Comparison of ENCODE assay signal across 11 cellular contexts in genomic region chr10:78331391-78331922, GRCh38.
A peak's percentile ranks its signal among the peaks of the same experiment; 100 is the strongest.
DNase-seq lines count a peak whose midpoint lies in the region; ATAC-seq and TF ChIP-seq lines count a peak whose summit lies in the region.
"Had no signal": no experiment of that assay in that cellular context is flagged by ENCODE, and none has a peak within 500 bp of the region (broad histone marks: within the 10 kb centered on the region; RNA-seq: fewer than 3 reads in every experiment).

No MANE protein-coding gene starts in this region.

- intact Hi-C loops in ascending aorta (cut with DNase I) (loop anchor here (1.0 kb wide), 1 partner anchor 28 kb away; no protein-coding TSS in a partner anchor), left ventricle myocardium superior (cut with micrococcal nuclease) (no loop called here), sigmoid colon (cut with DNase I) (loop anchor here (5.0 kb wide), 1 partner anchor 141 kb away; no protein-coding TSS in a partner anchor), thyroid gland (cut with DNase I) (no loop called here)

- peak overlapping the region; percentile 77 for H2AFZ ChIP-seq in GM23248

- H3K79me2 ChIP-seq in GM23248 (ENCODE audit: insufficient read depth) = no peaks in the 10 kb centered on the region

- H3K36me3 ChIP-seq in GM23248 (ENCODE audit: low read depth) (no peaks in the 10 kb centered on the region), ascending aorta (no peaks in the 10 kb centered on the region), sigmoid colon (no peaks in the 10 kb centered on the region), thyroid gland (no peaks in the 10 kb centered on the region)

- H3K9me3 ChIP-seq in GM23248 (ENCODE audit: low read depth) (no peaks in the 10 kb centered on the region), ascending aorta (peaks cover 0 to 9% of the 10 kb centered on the region in 2 donors), sigmoid colon (peaks cover 0 to 4% (median 0%) of the 10 kb centered on the region in 4 donors), thyroid gland (no peaks in the 10 kb centered on the region)

- ATAC-seq in left ventricle myocardium superior = peak; percentile 53
- no peak for ATAC-seq in HG03432 (IDR thresholded peaks at IDR 0.05; ENCODE audit: unreplicated experiment)
- ATAC-seq: K562, mucosa of descending colon had no signal

- H3K9me2 ChIP-seq in GM23248 (ENCODE audit: insufficient read depth) = no peaks in the 10 kb centered on the region

- in situ Hi-C loops in GM23248 (cut with MboI) = no loop called here

- H3K27me3 ChIP-seq in GM23248 (replicated peaks; ENCODE audit: insufficient read depth) (no peaks in the 10 kb centered on the region), ascending aorta (no peaks in the 10 kb centered on the region), sigmoid colon (no peaks in the 10 kb centered on the region), thyroid gland (no peaks in the 10 kb centered on the region)

- 10 to 21% methylated on average over 6 of the region's 6 CpGs for WGBS in GM23248 (ENCODE audit: low coverage in 1 of 2, low lambda C conversion rate in 2 of 2, missing lambda C conversion rate in 2 of 2), 2 experiments
- 74 to 75% methylated on average over 6 of the region's 6 CpGs for whole genome bisulfite sequencing in sigmoid colon, 2 donors
- 72 to 82% methylated on average over 6 of the region's 6 CpGs for WGBS in thyroid gland, 2 donors

- TF ChIP-seq EP300 in sigmoid colon (IDR thresholded peaks at IDR 0.05) = peak in 2 of 4 donors; percentile 22 to 25

- peaks cover 21% of the 10 kb centered on the region; the same call in 1 of the 2 replicates for H3F3A ChIP-seq in GM23248 (ENCODE audit: insufficient read depth)

- peak overlapping the region; percentile 75 for H3K4me2 ChIP-seq in GM23248 (ENCODE audit: unreplicated experiment)

- DNase-seq in GM23248 = peak; percentile 87
- DNase-seq in ascending aorta (ENCODE audit: low spot score in 2 of 2) = peak in 1 of 2 donors; percentile 65
- no peak for DNase-seq in left ventricle myocardium superior
- DNase-seq in sigmoid colon = peak; percentile 73
- no peak for DNase-seq in thyroid gland
- DNase-seq in cerebellar nuclear complex (lab: John Stamatoyannopoulos, UW) = no peak
- no peak for DNase-seq in iPS-NIHi7 (ENCODE audit: extremely low spot score)
- DNase-seq: mucosa of descending colon, NCI-H510A treated with DMSO at 0.1 percent for 48 hours had no signal

- TF ChIP-seq CTCF in ascending aorta (IDR thresholded peaks at IDR 0.05) (no peak), sigmoid colon (IDR thresholded peaks at IDR 0.05) (no peak), thyroid gland (IDR thresholded peaks at IDR 0.05) (no peak)

- no peaks in the 10 kb centered on the region for H4K20me1 ChIP-seq in GM23248 (ENCODE audit: insufficient read depth)

- TF ChIP-seq POLR2A in sigmoid colon (IDR thresholded peaks at IDR 0.05) (no peak), thyroid gland (IDR thresholded peaks at IDR 0.05) (no peak)

- H3K27ac ChIP-seq in GM23248 = peak overlapping the region; percentile 75
- peak overlapping the region; percentile 40 to 67 for H3K27ac ChIP-seq in ascending aorta
- H3K27ac ChIP-seq in sigmoid colon = peak overlapping the region; percentile 41 to 86 (median 82)
- H3K27ac ChIP-seq in thyroid gland = no peak overlapping the region

- H3K4me1 ChIP-seq in GM23248 (ENCODE audit: insufficient read depth) (peaks cover 29% of the 10 kb centered on the region), ascending aorta (peaks cover 6 to 34% of the 10 kb centered on the region in 2 donors), sigmoid colon (peaks cover 0 to 49% (median 48%) of the 10 kb centered on the region in 4 donors), thyroid gland (peaks cover 0 to 18% of the 10 kb centered on the region in 2 donors)

- H3K9ac ChIP-seq in GM23248 = peak overlapping the region; percentile 60

- H3K4me3 ChIP-seq in GM23248 (peak overlapping the region; percentile 14; the same call in 1 of the 2 replicates), ascending aorta (no peak overlapping the region), sigmoid colon (no peak overlapping the region), thyroid gland (replicated peaks in 1 of 3) (no peak overlapping the region)
- H3K4me3 ChIP-seq: K562, mucosa of descending colon had no signal

Comparison
In these comparisons a context has a peak if more than half of its experiments do, and no peak if none do; other contexts are left out.
1. DNase-seq: peak in GM23248 (single experiment) and sigmoid colon (single experiment); none in left ventricle myocardium superior (single experiment), thyroid gland (0 of 2), cerebellar nuclear complex (0 of 2) and iPS-NIHi7 (single experiment).
2. H3K27ac ChIP-seq: peak in GM23248 (single experiment), ascending aorta (2 of 2) and sigmoid colon (4 of 4); none in thyroid gland (0 of 3).
3. intact Hi-C loops: an anchor here in ascending aorta (1.0 kb wide) and sigmoid colon (5.0 kb wide); none called in left ventricle myocardium superior and thyroid gland.